13 cellular contexts compared by ENCODE assay signal in genomic region chr6:139175389-139175788, GRCh38. TPM values are rescaled to one million over a fixed set of nuclear protein-coding genes. Genes with fewer than 3 reads are reported as not detected.
DNase-seq lines count a peak whose midpoint lies in the region; ATAC-seq and TF ChIP-seq lines count a peak whose summit lies in the region.
"Had no signal": no experiment of that assay in that cellular context is flagged by ENCODE, and none has a peak within 500 bp of the region (broad histone marks: within the 10 kb centered on the region; RNA-seq: fewer than 3 reads in every experiment).

No MANE protein-coding gene starts in this region.

- H3K27me3 ChIP-seq in Caco-2 (replicated peaks; ENCODE audit: control insufficient read depth, insufficient read depth, low read length) (no peaks in the 10 kb centered on the region), SJCRH30 (no peaks in the 10 kb centered on the region)
- H3K27me3 ChIP-seq: suprapubic skin had no signal

- BruUV-seq in Caco-2 (replicated peaks; lab: Mats Ljungman, UMichigan): no TSS peak

- CTCF ChIA-PET in Caco-2 (lab: Charles Lee): no interaction called here

- peaks cover 0 to under 1% of the 10 kb centered on the region in 2 donors for H3K9me3 Mint-ChIP-seq in activated T-cell treated with anti-CD3 and anti-CD28 coated beads, Interleukin-2, amount 50 U/mL, for 72 hours
- H3K9me3 Mint-ChIP-seq in T-helper 2 cell treated with Interferon-gamma antibody and Interleukin-4, amounts not matched to agents 5 μg/mL and 100 μg/mL, for 36 hours: no peaks in the 10 kb centered on the region
- H3K9me3 Mint-ChIP-seq in stimulated activated naive CD8-positive, alpha-beta T cell treated with anti-CD3 and anti-CD28 coated beads, Interleukin-15, amount 100 ng/mL, for 72 hours: no peaks in the 10 kb centered on the region
- no peaks in the 10 kb centered on the region for H3K9me3 Mint-ChIP-seq in Caco-2 (ENCODE audit: unreplicated experiment)

- peak overlapping the region; percentile 77 for H3K27ac Mint-ChIP-seq in activated T-cell treated with anti-CD3 and anti-CD28 coated beads, Interleukin-2, amount 50 U/mL, for 72 hours
- H3K27ac Mint-ChIP-seq in T-helper 2 cell treated with Interferon-gamma antibody and Interleukin-4, amounts not matched to agents 5 μg/mL and 100 μg/mL, for 36 hours: peak overlapping the region; percentile 71
- peak overlapping the region in 1 of 2 donors; percentile 88 for H3K27ac Mint-ChIP-seq in stimulated activated naive CD8-positive, alpha-beta T cell treated with anti-CD3 and anti-CD28 coated beads, Interleukin-15, amount 100 ng/mL, for 72 hours
- H3K27ac Mint-ChIP-seq in Caco-2 (ENCODE audit: unreplicated experiment): no peak overlapping the region

- H3K4me1 Mint-ChIP-seq in activated T-cell treated with anti-CD3 and anti-CD28 coated beads, Interleukin-2, amount 50 U/mL, for 72 hours (ENCODE audit: low read depth): peaks cover 86% of the 10 kb centered on the region
- H3K4me1 Mint-ChIP-seq in T-helper 2 cell treated with Interferon-gamma antibody and Interleukin-4, amounts not matched to agents 5 μg/mL and 100 μg/mL, for 36 hours (ENCODE audit: low read depth): peaks cover 57% of the 10 kb centered on the region
- H3K4me1 Mint-ChIP-seq in stimulated activated naive CD8-positive, alpha-beta T cell treated with anti-CD3 and anti-CD28 coated beads, Interleukin-15, amount 100 ng/mL, for 72 hours: peaks cover 92% of the 10 kb centered on the region
- H3K4me1 Mint-ChIP-seq in Caco-2 (ENCODE audit: low read depth, unreplicated experiment): peaks cover 9% of the 10 kb centered on the region

- H3K27me3 Mint-ChIP-seq in activated T-cell treated with anti-CD3 and anti-CD28 coated beads, Interleukin-2, amount 50 U/mL, for 72 hours (ENCODE audit: low read depth): no peaks in the 10 kb centered on the region
- no peaks in the 10 kb centered on the region for H3K27me3 Mint-ChIP-seq in T-helper 2 cell treated with Interferon-gamma antibody and Interleukin-4, amounts not matched to agents 5 μg/mL and 100 μg/mL, for 36 hours (ENCODE audit: low read depth)
- H3K27me3 Mint-ChIP-seq in stimulated activated naive CD8-positive, alpha-beta T cell treated with anti-CD3 and anti-CD28 coated beads, Interleukin-15, amount 100 ng/mL, for 72 hours: no peaks in the 10 kb centered on the region
- H3K27me3 Mint-ChIP-seq in Caco-2 (ENCODE audit: insufficient read depth, unreplicated experiment): no peaks in the 10 kb centered on the region

- ATAC-seq in activated T-cell treated with anti-CD3 and anti-CD28 coated beads, Interleukin-2, amount 50 U/mL, for 72 hours (replicated peaks in 1 of 2): no peak
- peak; percentile 59 for ATAC-seq in HG03342 (IDR thresholded peaks at IDR 0.05; ENCODE audit: unreplicated experiment)
- ATAC-seq in stimulated activated naive CD8-positive, alpha-beta T cell treated with anti-CD3 and anti-CD28 coated beads, Interleukin-15, amount 100 ng/mL, for 72 hours: no peak

- H3K9me3 ChIP-seq in Caco-2 (no peaks in the 10 kb centered on the region), SJCRH30 (replicated peaks) (no peaks in the 10 kb centered on the region)
- H3K9me3 ChIP-seq: suprapubic skin had no signal

- peaks cover 10% of the 10 kb centered on the region for H3K4me1 ChIP-seq in Caco-2
- H3K4me1 ChIP-seq in SJCRH30: peaks cover 11% of the 10 kb centered on the region
- H3K4me1 ChIP-seq: suprapubic skin had no signal

- peaks cover 16 to 43% of the 10 kb centered on the region in 2 donors for H3K36me3 Mint-ChIP-seq in activated T-cell treated with anti-CD3 and anti-CD28 coated beads, Interleukin-2, amount 50 U/mL, for 72 hours (ENCODE audit: insufficient read depth in 2 of 2)
- peaks cover 70% of the 10 kb centered on the region for H3K36me3 Mint-ChIP-seq in T-helper 2 cell treated with Interferon-gamma antibody and Interleukin-4, amounts not matched to agents 5 μg/mL and 100 μg/mL, for 36 hours (ENCODE audit: low read depth)
- no peaks in the 10 kb centered on the region for H3K36me3 Mint-ChIP-seq in Caco-2 (ENCODE audit: insufficient read depth, unreplicated experiment)

- no peak for TF ChIP-seq CTCF in Caco-2 (IDR thresholded peaks at IDR 0.05; ENCODE audit: insufficient read depth in 1 of 2, low read depth in 1 of 2, low read length in 1 of 2, severe bottlenecking in 1 of 2, unreplicated experiment in 1 of 2)

- H3K36me3 ChIP-seq in Caco-2 (ENCODE audit: control insufficient read depth, insufficient read depth, low read length): no peaks in the 10 kb centered on the region
- peaks cover 16% of the 10 kb centered on the region for H3K36me3 ChIP-seq in SJCRH30

- no peak overlapping the region for H3K27ac ChIP-seq in SJCRH30
- H3K27ac ChIP-seq: suprapubic skin had no signal

- intact Hi-C loops in Caco-2 (cut with micrococcal nuclease; ENCODE audit: unreplicated experiment): no loop called here

- H3K4me3 ChIP-seq in Caco-2 (ENCODE audit: low read depth, low read length): no peak overlapping the region
- no peak overlapping the region for H3K4me3 ChIP-seq in SJCRH30
- H3K4me3 ChIP-seq: smooth muscle cell, suprapubic skin had no signal

- H3K4me3 Mint-ChIP-seq in activated T-cell treated with anti-CD3 and anti-CD28 coated beads, Interleukin-2, amount 50 U/mL, for 72 hours: peak overlapping the region; percentile 58 to 77
- peak overlapping the region; percentile 35 for H3K4me3 Mint-ChIP-seq in T-helper 2 cell treated with Interferon-gamma antibody and Interleukin-4, amounts not matched to agents 5 μg/mL and 100 μg/mL, for 36 hours
- H3K4me3 Mint-ChIP-seq in stimulated activated naive CD8-positive, alpha-beta T cell treated with anti-CD3 and anti-CD28 coated beads, Interleukin-15, amount 100 ng/mL, for 72 hours: peak overlapping the region; percentile 58 to 76
- no peak overlapping the region for H3K4me3 Mint-ChIP-seq in Caco-2 (ENCODE audit: unreplicated experiment)

- DNase-seq in activated T-cell treated with anti-CD3 and anti-CD28 coated beads, Interleukin-2, amount 50 U/mL, for 72 hours: no peak
- no peak for DNase-seq in activated T-cell treated with anti-CD3 and anti-CD28 coated beads, Interleukin-2, amount 50 U/mL, for 1 hour
- DNase-seq in T-helper 2 cell treated with Interferon-gamma antibody and Interleukin-4, amounts not matched to agents 5 μg/mL and 100 μg/mL, for 36 hours (ENCODE audit: low spot score): no peak
- DNase-seq in stimulated activated naive CD8-positive, alpha-beta T cell treated with anti-CD3 and anti-CD28 coated beads, Interleukin-15, amount 100 ng/mL, for 72 hours: no peak
- no peak for DNase-seq in Caco-2
- DNase-seq in SJCRH30: no peak
- DNase-seq in effector CD4-positive, alpha-beta T cell: no peak
- DNase-seq: anterior cingulate cortex, mammary epithelial cell, T-helper 9 cell had no signal

- POLR2A ChIA-PET in Caco-2 (lab: Charles Lee): no interaction called here

RNA-seq across cellular contexts. Expression of gene HECA, which starts 40.5 kb away (rescaled TPM):
- total RNA-seq in activated T-cell treated with anti-CD3 and anti-CD28 coated beads, Interleukin-2, amount 50 U/mL, for 72 hours: 10 to 100 TPM; 77.6 to 89.7 TPM
- 4.9 and 5.2 TPM in 2 replicates for total RNA-seq in Caco-2 (2022)
- total RNA-seq in SJCRH30 (2014; rRNA removed; shearing (Covaris generic)): 24.2 and 24.3 TPM in 2 replicates
